Comparison of ENCODE assay signal across 8 cellular contexts in genomic region chr19:1942078-1942933, GRCh38. TPM values are rescaled to one million over a fixed set of nuclear protein-coding genes. Genes with fewer than 3 reads are reported as not detected.
DNase-seq lines count a peak whose midpoint lies in the region; ATAC-seq and TF ChIP-seq lines count a peak whose summit lies in the region.

No MANE protein-coding gene starts in this region.

- TF ChIP-seq CTCF in ovary (IDR thresholded peaks at IDR 0.05) (no peak), thyroid gland (IDR thresholded peaks at IDR 0.05) (no peak)

- no peak for ATAC-seq in HG03280 (IDR thresholded peaks at IDR 0.05; ENCODE audit: unreplicated experiment)

- H3K36me3 ChIP-seq in HUES6 (ENCODE audit: control insufficient read depth, insufficient read depth, low read length) (no peaks in the 10 kb centered on the region), ovary (no peaks in the 10 kb centered on the region), thyroid gland (no peaks in the 10 kb centered on the region)

- no peaks in the 10 kb centered on the region for H3K36me3 Mint-ChIP-seq in activated naive CD8-positive, alpha-beta T cell

- H3K27me3 Mint-ChIP-seq in activated naive CD8-positive, alpha-beta T cell: no peaks in the 10 kb centered on the region

- peaks cover 24% of the 10 kb centered on the region for H3K4me1 ChIP-seq in HUES6 (ENCODE audit: control insufficient read depth, insufficient read depth, low read length)
- H3K4me1 ChIP-seq in ovary (ENCODE audit: insufficient read depth): peaks cover 16% of the 10 kb centered on the region
- peaks cover 19 to 25% of the 10 kb centered on the region in 2 donors for H3K4me1 ChIP-seq in thyroid gland

- intact Hi-C loops in ovary (cut with DNase I) (no loop called here), thyroid gland (cut with DNase I) (no loop called here)

- 0 to 2% (median 1%) methylated on average over 39 to 40 of the region's 40 CpGs for WGBS in ovary, 3 donors
- 1% methylated on average over 22 to 33 of the region's 40 CpGs for WGBS in thyroid gland, 2 donors

- H3K27me3 ChIP-seq in HUES6 (ENCODE audit: control insufficient read depth, insufficient read depth, low read length): no peaks in the 10 kb centered on the region
- no peaks in the 10 kb centered on the region for H3K27me3 ChIP-seq in ovary
- H3K27me3 ChIP-seq in thyroid gland: no peaks in the 10 kb centered on the region

- DNase-seq in ELR (ENCODE audit: low read depth): peak; percentile 80
- peak; percentile 44 for DNase-seq in SK-MEL-5 (ENCODE audit: low read depth, low spot score)
- DNase-seq in glomerular visceral epithelial cell (ENCODE audit: extremely low spot score): peak; percentile 70
- peak; percentile 61 to 80 (median 72) for DNase-seq in ovary
- peak; percentile 74 to 75 for DNase-seq in thyroid gland

- H3K9me3 ChIP-seq in HUES6 (ENCODE audit: control insufficient read depth, insufficient read depth, low read depth, low read length) (no peaks in the 10 kb centered on the region), ovary (no peaks in the 10 kb centered on the region), thyroid gland (no peaks in the 10 kb centered on the region)

- TF ChIP-seq POLR2A in ovary (IDR thresholded peaks at IDR 0.05) (no peak), thyroid gland (IDR thresholded peaks at IDR 0.05) (peak in 1 of 2 donors; percentile 30)

- H3K27ac Mint-ChIP-seq in activated naive CD8-positive, alpha-beta T cell: peak overlapping the region; percentile 93

- peaks cover 33% of the 10 kb centered on the region for H3K4me1 Mint-ChIP-seq in activated naive CD8-positive, alpha-beta T cell (ENCODE audit: low read depth)

- H3K27ac ChIP-seq in HUES6 (ENCODE audit: low read depth, low read length): no peak overlapping the region
- peak overlapping the region; percentile 53 to 75 for H3K27ac ChIP-seq in ovary
- peak overlapping the region; percentile 65 to 77 (median 76) for H3K27ac ChIP-seq in thyroid gland

- in situ Hi-C loops in SK-MEL-5 (cut with HindIII; ENCODE audit: low pct_unique_long_range_greater_than_20kb, low sequenced_read_pairs): no loop called here

- no peaks in the 10 kb centered on the region for H3K9me3 Mint-ChIP-seq in activated naive CD8-positive, alpha-beta T cell (ENCODE audit: low read depth)

- H3K4me3 ChIP-seq in HUES6 (ENCODE audit: low read depth, low read length) (peak overlapping the region; percentile 76), ovary (peak overlapping the region; percentile 63), thyroid gland (replicated peaks in 1 of 3) (peak overlapping the region; percentile 53 to 67 (median 62))

- peak overlapping the region; percentile 92 for H3K4me3 Mint-ChIP-seq in activated naive CD8-positive, alpha-beta T cell

- no peak for TF ChIP-seq EP300 in ovary (IDR thresholded peaks at IDR 0.05)

- H3K9ac ChIP-seq in HUES6 (ENCODE audit: low read length): peak overlapping the region; percentile 72

RNA-seq across cellular contexts. Expression of gene CSNK1G2, which starts 1.3 kb away (rescaled TPM):
- 45.1 and 49.3 TPM in 2 replicates for total RNA-seq in SK-MEL-5 (2014; rRNA removed; shearing (Covaris generic))
- polyA plus RNA-seq in SK-MEL-5 (2015; cell fraction: cytosol; rRNA removed): 60.4 and 66.9 TPM in 2 replicates
- 304 and 306 TPM in 2 replicates for polyA plus RNA-seq in SK-MEL-5 (2015; cell fraction: nucleus; rRNA removed)
- 10 to 100 TPM; 35.9 to 65.4 (median 50.7) TPM for total RNA-seq in ovary
- 10 to 100 TPM in 1 of 2 donors, 1 to 10 TPM in 1; 5.9 to 48.7 TPM for polyA plus RNA-seq in ovary
- total RNA-seq in thyroid gland: 10 to 100 TPM; 47.2 to 67.6 (median 60.8) TPM

RNA-seq across cellular contexts. Expression of gene ADAT3, which starts 37.1 kb away (rescaled TPM):
- 2.6 and 3.0 TPM in 2 replicates for total RNA-seq in SK-MEL-5 (2014; rRNA removed; shearing (Covaris generic))
- 2.9 and 4.5 TPM in 2 replicates for polyA plus RNA-seq in SK-MEL-5 (2015; cell fraction: cytosol; rRNA removed)
- 2.5 and 9.6 TPM in 2 replicates for polyA plus RNA-seq in SK-MEL-5 (2015; cell fraction: nucleus; rRNA removed)
- total RNA-seq in ovary: 10 to 100 TPM in 1 of 7 donors, 1 to 10 TPM in 6; 2.6 to 13.7 (median 4.6) TPM
- 1 to 10 TPM in 1 of 2 donors, not detected in 1; 2.3 TPM for polyA plus RNA-seq in ovary
- 10 to 100 TPM in 2 of 4 donors, 1 to 10 TPM in 2; 4.0 to 14.6 (median 8.3) TPM for total RNA-seq in thyroid gland

RNA-seq across cellular contexts. Expression of gene SCAMP4, which starts 37.1 kb away (rescaled TPM):
- 38.5 and 41.7 TPM in 2 replicates for total RNA-seq in SK-MEL-5 (2014; rRNA removed; shearing (Covaris generic))
- polyA plus RNA-seq in SK-MEL-5 (2015; cell fraction: cytosol; rRNA removed): 117 and 167 TPM in 2 replicates
- 36.9 and 82.5 TPM in 2 replicates for polyA plus RNA-seq in SK-MEL-5 (2015; cell fraction: nucleus; rRNA removed)
- 10 to 100 TPM; 32.0 to 87.0 (median 62.6) TPM for total RNA-seq in ovary
- 10 to 100 TPM; 11.7 to 31.1 TPM for polyA plus RNA-seq in ovary
- total RNA-seq in thyroid gland: 100 to 1,000 TPM in 3 of 4 donors, 10 to 100 TPM in 1; 69.5 to 269 (median 137) TPM

RNA-seq across cellular contexts. Expression of gene ABHD17A, which starts 57.0 kb away (rescaled TPM):
- total RNA-seq in SK-MEL-5 (2014; rRNA removed; shearing (Covaris generic)): 48.0 and 49.7 TPM in 2 replicates
- polyA plus RNA-seq in SK-MEL-5 (2015; cell fraction: cytosol; rRNA removed): 57.6 and 63.6 TPM in 2 replicates
- polyA plus RNA-seq in SK-MEL-5 (2015; cell fraction: nucleus; rRNA removed): 148 and 178 TPM in 2 replicates
- 10 to 100 TPM; 54.2 to 87.3 (median 65.4) TPM for total RNA-seq in ovary
- polyA plus RNA-seq in ovary: 10 to 100 TPM in 1 of 2 donors, under 1 TPM in 1; 0.57 to 65.6 TPM
- 100 to 1,000 TPM in 1 of 4 donors, 10 to 100 TPM in 3; 86.8 to 134 (median 91.4) TPM for total RNA-seq in thyroid gland
